In the genomic region with DNA sequence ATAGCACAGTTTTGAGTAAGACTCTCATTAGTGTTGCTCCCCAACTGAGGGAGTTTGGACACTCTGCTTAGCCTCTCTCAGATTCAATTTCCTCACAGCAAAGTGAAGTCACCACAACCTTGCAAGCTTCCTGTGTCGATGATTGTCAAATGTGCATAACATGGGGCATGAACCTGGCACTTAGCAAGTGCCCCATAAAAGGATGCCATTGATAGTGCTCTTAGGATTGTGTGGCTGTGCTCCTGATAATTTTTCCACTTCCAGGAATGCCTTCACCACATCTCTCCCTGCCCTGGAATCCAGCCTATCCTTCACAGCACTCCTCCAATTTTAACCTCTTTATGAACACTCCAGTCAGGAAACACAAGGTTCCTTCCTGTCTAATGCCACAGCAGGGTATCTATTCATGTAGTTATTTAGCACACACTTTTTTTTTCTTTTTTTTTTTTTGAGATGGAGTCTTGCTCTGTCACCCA, we compare ENCODE assay signal across 1 cellular context.
TF ChIP-seq lines count a peak whose summit lies in the region.

No MANE protein-coding gene starts in this region.

TF ChIP-seq in SK-N-SH treated with all-trans-retinoic acid at 6 μM for 48 hours, 23 proteins besides CTCF, POLR2A, EP300 and RAD21 (continued from another document):
- TF ChIP-seq, protein P1, sequence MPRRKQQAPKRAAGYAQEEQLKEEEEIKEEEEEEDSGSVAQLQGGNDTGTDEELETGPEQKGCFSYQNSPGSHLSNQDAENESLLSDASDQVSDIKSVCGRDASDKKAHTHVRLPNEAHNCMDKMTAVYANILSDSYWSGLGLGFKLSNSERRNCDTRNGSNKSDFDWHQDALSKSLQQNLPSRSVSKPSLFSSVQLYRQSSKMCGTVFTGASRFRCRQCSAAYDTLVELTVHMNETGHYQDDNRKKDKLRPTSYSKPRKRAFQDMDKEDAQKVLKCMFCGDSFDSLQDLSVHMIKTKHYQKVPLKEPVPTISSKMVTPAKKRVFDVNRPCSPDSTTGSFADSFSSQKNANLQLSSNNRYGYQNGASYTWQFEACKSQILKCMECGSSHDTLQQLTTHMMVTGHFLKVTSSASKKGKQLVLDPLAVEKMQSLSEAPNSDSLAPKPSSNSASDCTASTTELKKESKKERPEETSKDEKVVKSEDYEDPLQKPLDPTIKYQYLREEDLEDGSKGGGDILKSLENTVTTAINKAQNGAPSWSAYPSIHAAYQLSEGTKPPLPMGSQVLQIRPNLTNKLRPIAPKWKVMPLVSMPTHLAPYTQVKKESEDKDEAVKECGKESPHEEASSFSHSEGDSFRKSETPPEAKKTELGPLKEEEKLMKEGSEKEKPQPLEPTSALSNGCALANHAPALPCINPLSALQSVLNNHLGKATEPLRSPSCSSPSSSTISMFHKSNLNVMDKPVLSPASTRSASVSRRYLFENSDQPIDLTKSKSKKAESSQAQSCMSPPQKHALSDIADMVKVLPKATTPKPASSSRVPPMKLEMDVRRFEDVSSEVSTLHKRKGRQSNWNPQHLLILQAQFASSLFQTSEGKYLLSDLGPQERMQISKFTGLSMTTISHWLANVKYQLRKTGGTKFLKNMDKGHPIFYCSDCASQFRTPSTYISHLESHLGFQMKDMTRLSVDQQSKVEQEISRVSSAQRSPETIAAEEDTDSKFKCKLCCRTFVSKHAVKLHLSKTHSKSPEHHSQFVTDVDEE (CRISPR knock-in tag; IDR thresholded peaks at IDR 0.05) = no peak
- no peak for TF ChIP-seq ESRRG (CRISPR knock-in tag; IDR thresholded peaks at IDR 0.05)
- TF ChIP-seq ZNF8 (CRISPR knock-in tag; IDR thresholded peaks at IDR 0.05) = no peak
- no peak for TF ChIP-seq RARB (CRISPR knock-in tag; IDR thresholded peaks at IDR 0.05)
- TF ChIP-seq PPARA (CRISPR knock-in tag; IDR thresholded peaks at IDR 0.05; ENCODE audit: borderline replicate concordance) = no peak
- TF ChIP-seq, protein P2, sequence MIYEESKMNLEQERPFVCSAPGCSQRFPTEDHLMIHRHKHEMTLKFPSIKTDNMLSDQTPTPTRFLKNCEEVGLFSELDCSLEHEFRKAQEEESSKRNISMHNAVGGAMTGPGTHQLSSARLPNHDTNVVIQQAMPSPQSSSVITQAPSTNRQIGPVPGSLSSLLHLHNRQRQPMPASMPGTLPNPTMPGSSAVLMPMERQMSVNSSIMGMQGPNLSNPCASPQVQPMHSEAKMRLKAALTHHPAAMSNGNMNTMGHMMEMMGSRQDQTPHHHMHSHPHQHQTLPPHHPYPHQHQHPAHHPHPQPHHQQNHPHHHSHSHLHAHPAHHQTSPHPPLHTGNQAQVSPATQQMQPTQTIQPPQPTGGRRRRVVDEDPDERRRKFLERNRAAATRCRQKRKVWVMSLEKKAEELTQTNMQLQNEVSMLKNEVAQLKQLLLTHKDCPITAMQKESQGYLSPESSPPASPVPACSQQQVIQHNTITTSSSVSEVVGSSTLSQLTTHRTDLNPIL (CRISPR knock-in tag; IDR thresholded peaks at IDR 0.05; ENCODE audit: low read depth) = no peak
- no peak for TF ChIP-seq ISL1 (CRISPR knock-in tag; IDR thresholded peaks at IDR 0.05)
- no peak for TF ChIP-seq ZFP30 (CRISPR knock-in tag; IDR thresholded peaks at IDR 0.05)
- no peak for TF ChIP-seq ZNF70 (CRISPR knock-in tag; IDR thresholded peaks at IDR 0.05)
- TF ChIP-seq, protein P3, sequence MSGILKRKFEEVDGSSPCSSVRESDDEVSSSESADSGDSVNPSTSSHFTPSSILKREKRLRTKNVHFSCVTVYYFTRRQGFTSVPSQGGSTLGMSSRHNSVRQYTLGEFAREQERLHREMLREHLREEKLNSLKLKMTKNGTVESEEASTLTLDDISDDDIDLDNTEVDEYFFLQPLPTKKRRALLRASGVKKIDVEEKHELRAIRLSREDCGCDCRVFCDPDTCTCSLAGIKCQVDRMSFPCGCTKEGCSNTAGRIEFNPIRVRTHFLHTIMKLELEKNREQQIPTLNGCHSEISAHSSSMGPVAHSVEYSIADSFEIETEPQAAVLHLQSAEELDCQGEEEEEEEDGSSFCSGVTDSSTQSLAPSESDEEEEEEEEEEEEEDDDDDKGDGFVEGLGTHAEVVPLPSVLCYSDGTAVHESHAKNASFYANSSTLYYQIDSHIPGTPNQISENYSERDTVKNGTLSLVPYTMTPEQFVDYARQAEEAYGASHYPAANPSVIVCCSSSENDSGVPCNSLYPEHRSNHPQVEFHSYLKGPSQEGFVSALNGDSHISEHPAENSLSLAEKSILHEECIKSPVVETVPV (CRISPR knock-in tag; IDR thresholded peaks at IDR 0.05) = no peak
